9 cellular contexts compared by ENCODE assay signal in the genomic region with DNA sequence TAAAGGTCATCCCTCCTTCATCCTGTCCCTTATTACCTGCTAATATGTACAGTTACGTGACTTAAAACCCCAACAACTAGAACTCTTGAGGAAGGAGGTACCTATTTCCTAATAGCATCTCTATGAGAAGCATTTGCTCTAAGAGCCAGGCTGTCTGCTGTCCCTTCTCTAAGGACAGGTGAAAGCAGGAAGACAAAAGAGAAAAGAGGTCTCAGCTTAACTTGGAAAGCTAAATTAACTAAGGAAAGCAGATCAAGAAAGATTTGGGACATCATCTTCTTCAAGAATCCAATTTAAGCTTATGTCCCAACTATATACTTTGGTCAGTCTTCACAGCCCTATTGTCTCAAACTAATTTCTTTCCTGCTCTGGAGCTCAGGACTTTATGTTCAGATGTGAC. TPM values are rescaled to one million over a fixed set of nuclear protein-coding genes. Genes with fewer than 3 reads are reported as not detected.
DNase-seq lines count a peak whose midpoint lies in the region; ATAC-seq and TF ChIP-seq lines count a peak whose summit lies in the region.
"Had no signal": no experiment of that assay in that cellular context is flagged by ENCODE, and none has a peak within 500 bp of the region (broad histone marks: within the 10 kb centered on the region; RNA-seq: fewer than 3 reads in every experiment).

No MANE protein-coding gene starts in this region.

- peak overlapping the region; percentile 80 for H3K9ac ChIP-seq in Karpas-422 (ENCODE audit: low read length)
- no peak overlapping the region for H3K9ac ChIP-seq in colonic mucosa (ENCODE audit: low read depth in 2 of 2, low read length in 2 of 2)

- H3K9me3 ChIP-seq in BE2C (no peaks in the 10 kb centered on the region), Karpas-422 (ENCODE audit: low read length) (no peaks in the 10 kb centered on the region), colonic mucosa (no peaks in the 10 kb centered on the region)

- no peaks in the 10 kb centered on the region for H3K9me2 ChIP-seq in Karpas-422 (replicated peaks; ENCODE audit: insufficient read depth, low read length)

- H3K36me3 ChIP-seq in BE2C (no peaks in the 10 kb centered on the region), Karpas-422 (ENCODE audit: insufficient read depth, low read length) (peaks cover 9% of the 10 kb centered on the region), colonic mucosa (no peaks in the 10 kb centered on the region)

- no peaks in the 10 kb centered on the region for H3K27me3 Mint-ChIP-seq in neural crest cell (ENCODE audit: low read depth)

- H3K9me3 Mint-ChIP-seq in neural crest cell, result no peaks in the 10 kb centered on the region

- H3K79me2 ChIP-seq in Karpas-422 (ENCODE audit: low read length), result peaks cover 75% of the 10 kb centered on the region

- H3K4me3 Mint-ChIP-seq in neural crest cell, result peak overlapping the region; percentile 78

- no peak overlapping the region for H3K27ac Mint-ChIP-seq in neural crest cell (ENCODE audit: unreplicated experiment)

- TF ChIP-seq CTCF in BE2C (IDR thresholded peaks at IDR 0.05; ENCODE audit: low read depth, low read length) (no peak), colonic mucosa (IDR thresholded peaks at IDR 0.05) (no peak), neural crest cell (conservative IDR thresholded peaks at IDR 0.05) (no peak)

- H3K4me1 ChIP-seq in BE2C, result peaks cover 2% of the 10 kb centered on the region; the same call in 1 of the 2 replicates
- peaks cover 52% of the 10 kb centered on the region for H3K4me1 ChIP-seq in Karpas-422 (ENCODE audit: low read length)
- H3K4me1 ChIP-seq in colonic mucosa, result peaks cover 11% of the 10 kb centered on the region

- no peak for DNase-seq in BE2C
- DNase-seq in Karpas-422, result peak; percentile 63
- no peak for DNase-seq in colonic mucosa
- DNase-seq in neural crest cell (ENCODE audit: low read depth, low spot score), result no peak
- no peak for DNase-seq in 8988T
- DNase-seq: T-helper 9 cell had no signal

- intact Hi-C loops in colonic mucosa (cut with DNase I), result loop anchor here (5.0 kb wide), 1 partner anchor 108 kb away; a partner anchor contains a TSS

- H3K27ac ChIP-seq in Karpas-422 (ENCODE audit: low read length), result peak overlapping the region; percentile 57; the same call in 1 of the 2 replicates
- no peak overlapping the region for H3K27ac ChIP-seq in colonic mucosa

- ATAC-seq in GM21825 (IDR thresholded peaks at IDR 0.05; ENCODE audit: unreplicated experiment), result no peak
- ATAC-seq in HG03097 (IDR thresholded peaks at IDR 0.05; ENCODE audit: low FRiP score, unreplicated experiment), result no peak
- ATAC-seq in GM21619 (IDR thresholded peaks at IDR 0.05; ENCODE audit: unreplicated experiment), result no peak

- peak overlapping the region; percentile 74 for H3K4me2 ChIP-seq in Karpas-422 (ENCODE audit: low read depth, low read length, poor library complexity, severe bottlenecking)

- H3K27me3 ChIP-seq in BE2C (no peaks in the 10 kb centered on the region), Karpas-422 (ENCODE audit: low read length) (no peaks in the 10 kb centered on the region), colonic mucosa (no peaks in the 10 kb centered on the region)

- H3K36me3 Mint-ChIP-seq in neural crest cell (ENCODE audit: low read depth), result no peaks in the 10 kb centered on the region

- H3K4me3 ChIP-seq in BE2C (ENCODE audit: low read depth, low read length), result peak overlapping the region; percentile 94
- H3K4me3 ChIP-seq in Karpas-422 (ENCODE audit: low read length), result peak overlapping the region; percentile 74
- H3K4me3 ChIP-seq in colonic mucosa, result peak overlapping the region; percentile 76

- H2AFZ ChIP-seq in Karpas-422 (ENCODE audit: low read length), result no peak overlapping the region

- H4K20me1 ChIP-seq in Karpas-422 (ENCODE audit: insufficient read depth, low read depth, low read length), result peaks cover 29% of the 10 kb centered on the region

- peaks cover 61% of the 10 kb centered on the region for H3K4me1 Mint-ChIP-seq in neural crest cell

RNA-seq across cellular contexts. Expression of a gene that starts 2.9 kb away (rescaled TPM):
- 15.3 TPM for polyA plus RNA-seq in BE2C (2012; ENCODE audit: insufficient read depth, insufficient read length, low read depth)
- total RNA-seq in Karpas-422 (2014; rRNA removed; shearing (Covaris generic); ENCODE audit: low replicate concordance), result 48.3 and 59.0 TPM in 2 replicates
- 10 to 100 TPM; 36.6 to 79.1 TPM for total RNA-seq in colonic mucosa
- 21.6 and 24.4 TPM in 2 replicates for total RNA-seq in neural crest cell
